8 cellular contexts compared by ENCODE assay signal in the genomic region with DNA sequence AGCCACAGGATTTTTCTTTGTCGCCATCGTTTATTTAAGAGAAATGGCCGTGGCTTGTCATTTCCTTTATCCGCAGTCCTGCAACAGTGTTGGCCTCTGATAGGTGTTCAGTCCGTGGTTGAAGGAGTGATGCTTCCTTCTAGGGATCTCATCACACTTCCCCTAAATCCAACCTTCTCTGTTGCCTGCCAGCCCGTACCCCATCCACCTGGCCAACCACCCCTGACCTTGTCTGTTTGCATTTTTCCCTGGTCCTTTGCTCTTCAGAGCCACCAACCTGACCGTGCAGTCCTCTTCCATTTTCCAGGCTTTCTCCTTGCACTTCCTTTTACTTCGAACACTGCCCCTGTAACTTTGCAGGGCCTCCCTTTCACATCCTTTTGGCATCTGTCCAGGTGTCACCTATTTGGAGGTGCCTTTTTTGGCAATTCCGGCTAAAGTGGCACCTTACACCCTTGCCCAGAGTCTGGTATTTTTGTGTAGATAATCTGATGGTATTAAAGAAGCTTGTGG. TPM values are rescaled to one million over a fixed set of nuclear protein-coding genes. Genes with fewer than 3 reads are reported as not detected.
DNase-seq lines count a peak whose midpoint lies in the region; ATAC-seq and TF ChIP-seq lines count a peak whose summit lies in the region.

No MANE protein-coding gene starts in this region.

- no peak for TF ChIP-seq CTCF in testis (IDR thresholded peaks at IDR 0.05)

- H3K36me3 ChIP-seq in Karpas-422 (ENCODE audit: insufficient read depth, low read length) (peaks cover 33% of the 10 kb centered on the region), testis (ENCODE audit: low read depth, missing control alignments) (no peaks in the 10 kb centered on the region)

- H3K27me3 ChIP-seq in Karpas-422 (ENCODE audit: low read length) (no peaks in the 10 kb centered on the region), testis (no peaks in the 10 kb centered on the region)

- peak overlapping the region; percentile 99 for H3K4me2 ChIP-seq in Karpas-422 (ENCODE audit: low read depth, low read length, poor library complexity, severe bottlenecking)

- H3K4me1 ChIP-seq in Karpas-422 (ENCODE audit: low read length): peaks cover 23% of the 10 kb centered on the region
- peaks cover 17% of the 10 kb centered on the region for H3K4me1 ChIP-seq in testis

- peaks cover 72% of the 10 kb centered on the region for H3K79me2 ChIP-seq in Karpas-422 (ENCODE audit: low read length)

- H3K9ac ChIP-seq in Karpas-422 (ENCODE audit: low read length): peak overlapping the region; percentile 94

- intact Hi-C loops in activated T-helper 2 cell treated with anti-CD3 and anti-CD28 coated beads, Interferon-gamma antibody, Interleukin-2, Interleukin-4, amounts not matched to agents 10 μg/mL and 5 μg/mL and 100 μg/mL, durations not matched to agents 14 hours and 24 hours and 36 hours (cut with micrococcal nuclease): loop anchor here (1.0 to 5.0 kb wide), 6 partner anchors 39 to 108 kb away; partner anchors contain the start of genes TRAPPC2B, ZNF264, ZNF304 and ZNF543
- intact Hi-C loops in testis (cut with DNase I; ENCODE audit: low total_unique reads): no loop called here

- no peaks in the 10 kb centered on the region for H3K9me2 ChIP-seq in Karpas-422 (replicated peaks; ENCODE audit: insufficient read depth, low read length)

- H4K20me1 ChIP-seq in Karpas-422 (ENCODE audit: insufficient read depth, low read depth, low read length): peaks cover 15% of the 10 kb centered on the region; the same call in 1 of the 2 replicates

- H3K27ac ChIP-seq in Karpas-422 (ENCODE audit: low read length) (peak overlapping the region; percentile 90), testis (peak overlapping the region; percentile 94 to 97)

- H3K36me3 Mint-ChIP-seq in activated T-helper 2 cell treated with anti-CD3 and anti-CD28 coated beads, Interferon-gamma antibody, Interleukin-2, Interleukin-4, amounts not matched to agents 10 μg/mL and 5 μg/mL and 100 μg/mL, durations not matched to agents 14 hours and 24 hours and 36 hours (ENCODE audit: low read depth): peaks cover 53% of the 10 kb centered on the region

- ATAC-seq in HG03196 (IDR thresholded peaks at IDR 0.05; ENCODE audit: unreplicated experiment): no peak

- peaks cover 12% of the 10 kb centered on the region for H3K9me3 Mint-ChIP-seq in activated T-helper 2 cell treated with anti-CD3 and anti-CD28 coated beads, Interferon-gamma antibody, Interleukin-2, Interleukin-4, amounts not matched to agents 10 μg/mL and 5 μg/mL and 100 μg/mL, durations not matched to agents 14 hours and 24 hours and 36 hours

- H3K4me3 ChIP-seq in Karpas-422 (ENCODE audit: low read length): peak overlapping the region; percentile 97
- H3K4me3 ChIP-seq in iPS-18c (ENCODE audit: insufficient read depth, low read depth, low read length): peak overlapping the region; percentile 81
- peak overlapping the region; percentile 88 to 93 for H3K4me3 ChIP-seq in testis

- no peak overlapping the region for H3K4me3 Mint-ChIP-seq in activated T-helper 2 cell treated with anti-CD3 and anti-CD28 coated beads, Interferon-gamma antibody, Interleukin-2, Interleukin-4, amounts not matched to agents 10 μg/mL and 5 μg/mL and 100 μg/mL, durations not matched to agents 14 hours and 24 hours and 36 hours (ENCODE audit: low read depth)

- H3K9me3 ChIP-seq in Karpas-422 (ENCODE audit: low read length): no peaks in the 10 kb centered on the region
- H3K9me3 ChIP-seq in iPS-18c (ENCODE audit: control insufficient read depth, insufficient read depth, low read length): peaks cover 2% of the 10 kb centered on the region
- H3K9me3 ChIP-seq in testis: no peaks in the 10 kb centered on the region

- H2AFZ ChIP-seq in Karpas-422 (ENCODE audit: low read length): no peak overlapping the region

- no peak overlapping the region for H3K27ac Mint-ChIP-seq in activated T-helper 2 cell treated with anti-CD3 and anti-CD28 coated beads, Interferon-gamma antibody, Interleukin-2, Interleukin-4, amounts not matched to agents 10 μg/mL and 5 μg/mL and 100 μg/mL, durations not matched to agents 14 hours and 24 hours and 36 hours

- no peak for TF ChIP-seq POLR2A in testis (IDR thresholded peaks at IDR 0.05)

- peaks cover 26% of the 10 kb centered on the region for H3K4me1 Mint-ChIP-seq in activated T-helper 2 cell treated with anti-CD3 and anti-CD28 coated beads, Interferon-gamma antibody, Interleukin-2, Interleukin-4, amounts not matched to agents 10 μg/mL and 5 μg/mL and 100 μg/mL, durations not matched to agents 14 hours and 24 hours and 36 hours (ENCODE audit: low read depth)

- H3K27me3 Mint-ChIP-seq in activated T-helper 2 cell treated with anti-CD3 and anti-CD28 coated beads, Interferon-gamma antibody, Interleukin-2, Interleukin-4, amounts not matched to agents 10 μg/mL and 5 μg/mL and 100 μg/mL, durations not matched to agents 14 hours and 24 hours and 36 hours (ENCODE audit: low read depth): no peaks in the 10 kb centered on the region

- 1 to 2% methylated on average over 9 of the region's 9 CpGs for WGBS in testis, 2 donors

- DNase-seq in NCI-H82 (lab: John Stamatoyannopoulos, UW): peak; percentile 42
- no peak for DNase-seq in NCI-H82 treated with DMSO at 0.1 percent for 48 hours (lab: John Stamatoyannopoulos, UW; ENCODE audit: unreplicated experiment)
- peak; percentile 86 for DNase-seq in Karpas-422
- peak; percentile 10 for DNase-seq in activated T-helper 2 cell treated with anti-CD3 and anti-CD28 coated beads, Interferon-gamma antibody, Interleukin-2, Interleukin-4, amounts not matched to agents 10 μg/mL and 5 μg/mL and 100 μg/mL, durations not matched to agents 14 hours and 24 hours and 36 hours (ENCODE audit: low spot score)
- DNase-seq in testis: no peak
- DNase-seq in activated CD8-positive, alpha-beta memory T cell treated with anti-CD3 and anti-CD28 coated beads, Interleukin-2, amount 50 U/mL, for 48 hours: no peak

RNA-seq across cellular contexts. Expression of gene ZNF460, which starts 0.7 kb away (rescaled TPM):
- 95.1 and 113 TPM in 2 replicates for total RNA-seq in Karpas-422 (2014; rRNA removed; shearing (Covaris generic); ENCODE audit: low replicate concordance)
- 35.8 and 40.2 TPM in 2 replicates for total RNA-seq in activated T-helper 2 cell treated with anti-CD3 and anti-CD28 coated beads, Interferon-gamma antibody, Interleukin-2, Interleukin-4, amounts not matched to agents 10 μg/mL and 5 μg/mL and 100 μg/mL, durations not matched to agents 14 hours and 24 hours and 36 hours
- total RNA-seq in testis: 10 to 100 TPM; 59.5 to 65.9 TPM
- polyA plus RNA-seq in testis (ENCODE audit: insufficient read depth, low read depth, low replicate concordance): 5.0 TPM

RNA-seq across cellular contexts. Expression of gene ZNF543, which starts 39.3 kb away (rescaled TPM):
- 19.8 and 21.6 TPM in 2 replicates for total RNA-seq in Karpas-422 (2014; rRNA removed; shearing (Covaris generic); ENCODE audit: low replicate concordance)
- total RNA-seq in activated T-helper 2 cell treated with anti-CD3 and anti-CD28 coated beads, Interferon-gamma antibody, Interleukin-2, Interleukin-4, amounts not matched to agents 10 μg/mL and 5 μg/mL and 100 μg/mL, durations not matched to agents 14 hours and 24 hours and 36 hours: 4.6 and 5.1 TPM in 2 replicates
- total RNA-seq in testis: 10 to 100 TPM; 11.3 to 12.3 TPM
- 4.7 TPM for polyA plus RNA-seq in testis (ENCODE audit: insufficient read depth, low read depth, low replicate concordance)

RNA-seq across cellular contexts. Expression of gene ZNF805, which starts 40.5 kb away (rescaled TPM):
- 20.5 and 23.6 TPM in 2 replicates for total RNA-seq in Karpas-422 (2014; rRNA removed; shearing (Covaris generic); ENCODE audit: low replicate concordance)
- 6.6 and 6.9 TPM in 2 replicates for total RNA-seq in activated T-helper 2 cell treated with anti-CD3 and anti-CD28 coated beads, Interferon-gamma antibody, Interleukin-2, Interleukin-4, amounts not matched to agents 10 μg/mL and 5 μg/mL and 100 μg/mL, durations not matched to agents 14 hours and 24 hours and 36 hours
- total RNA-seq in testis: 10 to 100 TPM; 19.6 to 23.0 TPM
- 6.8 TPM for polyA plus RNA-seq in testis (ENCODE audit: insufficient read depth, low read depth, low replicate concordance)

RNA-seq across cellular contexts. Expression of gene AURKC, which starts 50.1 kb away (rescaled TPM):
- total RNA-seq in Karpas-422 (2014; rRNA removed; shearing (Covaris generic); ENCODE audit: low replicate concordance): 2.8 and 6.1 TPM in 2 replicates
- total RNA-seq in activated T-helper 2 cell treated with anti-CD3 and anti-CD28 coated beads, Interferon-gamma antibody, Interleukin-2, Interleukin-4, amounts not matched to agents 10 μg/mL and 5 μg/mL and 100 μg/mL, durations not matched to agents 14 hours and 24 hours and 36 hours: 0.16 TPM in 1 of 2 replicates, not detected in the other
- 10 to 100 TPM; 33.8 to 35.1 TPM for total RNA-seq in testis
- polyA plus RNA-seq in testis (ENCODE audit: insufficient read depth, low read depth, low replicate concordance): 109 TPM

Comparison
In these comparisons a context has a peak if more than half of its experiments do, and no peak if none do; other contexts are left out.
1. DNase-seq: peak in NCI-H82 (single experiment), Karpas-422 (single experiment) and activated T-helper 2 cell treated with anti-CD3 and anti-CD28 coated beads, Interferon-gamma antibody, Interleukin-2, Interleukin-4, amounts not matched to agents 10 μg/mL and 5 μg/mL and 100 μg/mL, durations not matched to agents 14 hours and 24 hours and 36 hours (single experiment); none in NCI-H82 treated with DMSO at 0.1 percent for 48 hours (single experiment), testis (single experiment) and activated CD8-positive, alpha-beta memory T cell treated with anti-CD3 and anti-CD28 coated beads, Interleukin-2, amount 50 U/mL, for 48 hours (single experiment).
2. Peak in every context shown above with its lines, with median percentiles within 50 percentile points of each other: H3K4me3 ChIP-seq.